ENCODE assay signal across 22 cellular contexts in genomic region chr10:72061930-72062329, GRCh38. TPM values are rescaled to one million over a fixed set of nuclear protein-coding genes. Genes with fewer than 3 reads are reported as not detected.
DNase-seq lines count a peak whose midpoint lies in the region; ATAC-seq and TF ChIP-seq lines count a peak whose summit lies in the region.
"Had no signal": no experiment of that assay in that cellular context is flagged by ENCODE, and none has a peak within 500 bp of the region (broad histone marks: within the 10 kb centered on the region; RNA-seq: fewer than 3 reads in every experiment).

No MANE protein-coding gene starts in this region.

- no peaks in the 10 kb centered on the region for H3K9me3 Mint-ChIP-seq in activated naive CD8-positive, alpha-beta T cell (ENCODE audit: low read depth)
- H3K9me3 Mint-ChIP-seq in activated naive CD8-positive, alpha-beta T cell treated with anti-CD3 and anti-CD28 coated beads, Interleukin-2, amount 50 U/mL, for 24 hours = no peaks in the 10 kb centered on the region
- no peaks in the 10 kb centered on the region for H3K9me3 Mint-ChIP-seq in activated CD8-positive, alpha-beta T cell treated with anti-CD3 and anti-CD28 coated beads, Interleukin-2, amount 10 ng/mL, durations not matched to agents 7 days and 5 days (ENCODE audit: insufficient read depth)
- H3K9me3 Mint-ChIP-seq in naive B cell = no peaks in the 10 kb centered on the region
- H3K9me3 Mint-ChIP-seq: activated CD4-positive, alpha-beta T cell treated with anti-CD3 and anti-CD28 coated beads, Interleukin-2, amount 10 ng/mL, durations not matched to agents 7 days and 5 days; H9; stimulated activated naive CD8-positive, alpha-beta T cell treated with anti-CD3 and anti-CD28 coated beads, Interleukin-15, amount 100 ng/mL, for 72 hours had no signal

- peaks cover 38% of the 10 kb centered on the region for H3K4me1 Mint-ChIP-seq in activated naive CD8-positive, alpha-beta T cell (ENCODE audit: low read depth)
- peaks cover 30% of the 10 kb centered on the region for H3K4me1 Mint-ChIP-seq in activated naive CD8-positive, alpha-beta T cell treated with anti-CD3 and anti-CD28 coated beads, Interleukin-2, amount 50 U/mL, for 24 hours
- no peaks in the 10 kb centered on the region for H3K4me1 Mint-ChIP-seq in activated CD8-positive, alpha-beta T cell treated with anti-CD3 and anti-CD28 coated beads, Interleukin-2, amount 10 ng/mL, durations not matched to agents 7 days and 5 days (ENCODE audit: low read depth)
- peaks cover 3 to 16% (median 14%) of the 10 kb centered on the region in 3 donors for H3K4me1 Mint-ChIP-seq in naive B cell

- ATAC-seq in activated naive CD8-positive, alpha-beta T cell treated with anti-CD3 and anti-CD28 coated beads, Interleukin-2, amount 50 U/mL, for 24 hours = no peak
- no peak for ATAC-seq in activated CD8-positive, alpha-beta T cell treated with anti-CD3 and anti-CD28 coated beads, Interleukin-2, amount 10 ng/mL, durations not matched to agents 7 days and 5 days
- ATAC-seq in naive B cell (ENCODE audit: low read depth in 2 of 2) = peak in 1 of 2 donors; percentile 20
- peak; percentile 6 for ATAC-seq in upper lobe of right lung
- no peak for ATAC-seq in GM19455 (IDR thresholded peaks at IDR 0.05; ENCODE audit: unreplicated experiment)

- DNase-seq in activated naive CD8-positive, alpha-beta T cell treated with anti-CD3 and anti-CD28 coated beads, Interleukin-2, amount 50 U/mL, for 24 hours = no peak
- no peak for DNase-seq in activated CD8-positive, alpha-beta T cell treated with anti-CD3 and anti-CD28 coated beads, Interleukin-2, amount 10 ng/mL, durations not matched to agents 7 days and 5 days
- no peak for DNase-seq in naive B cell
- DNase-seq in upper lobe of right lung = no peak
- no peak for DNase-seq in HT-29 (ENCODE audit: low spot score)
- no peak for DNase-seq in NCI-H774 (lab: John Stamatoyannopoulos, UW)
- DNase-seq: activated CD4-positive, alpha-beta T cell treated with anti-CD3 and anti-CD28 coated beads, Interleukin-2, amount 10 ng/mL, durations not matched to agents 7 days and 5 days; activated CD8-positive, alpha-beta memory T cell treated with anti-CD3 and anti-CD28 coated beads, Interleukin-2, amount 50 U/mL, for 4 hours; NCI-H1105 treated with DMSO at 0.1 percent for 48 hours; NCI-H2029 treated with DMSO at 0.1 percent for 48 hours; NCI-H2227 treated with DMSO at 0.1 percent for 48 hours; NCI-H526 treated with DMSO at 0.1 percent for 48 hours; SHP77; stimulated activated naive CD8-positive, alpha-beta T cell treated with anti-CD3 and anti-CD28 coated beads, Interleukin-15, amount 100 ng/mL, for 72 hours; T1000 had no signal

- intact Hi-C loops in upper lobe of right lung (cut with DNase I) = no loop called here

- no peak overlapping the region for H3K4me3 ChIP-seq in upper lobe of right lung
- H3K4me3 ChIP-seq: cardiac muscle cell, hepatocyte, K562, lung had no signal

- H3K36me3 Mint-ChIP-seq in activated naive CD8-positive, alpha-beta T cell = no peaks in the 10 kb centered on the region
- H3K36me3 Mint-ChIP-seq in activated naive CD8-positive, alpha-beta T cell treated with anti-CD3 and anti-CD28 coated beads, Interleukin-2, amount 50 U/mL, for 24 hours (ENCODE audit: low read depth) = peaks cover 21% of the 10 kb centered on the region
- H3K36me3 Mint-ChIP-seq in activated CD8-positive, alpha-beta T cell treated with anti-CD3 and anti-CD28 coated beads, Interleukin-2, amount 10 ng/mL, durations not matched to agents 7 days and 5 days (ENCODE audit: low read depth) = peaks cover 58% of the 10 kb centered on the region
- H3K36me3 Mint-ChIP-seq in naive B cell = no peaks in the 10 kb centered on the region

- no peaks in the 10 kb centered on the region for H3K4me1 ChIP-seq in upper lobe of right lung

- H3K27me3 ChIP-seq in upper lobe of right lung = no peaks in the 10 kb centered on the region
- H3K27me3 ChIP-seq: cardiac muscle cell, hepatocyte had no signal

- H3K27ac ChIP-seq in upper lobe of right lung = no peak overlapping the region
- H3K27ac ChIP-seq: cardiac muscle cell, hepatocyte had no signal

- H3K27me3 Mint-ChIP-seq in activated naive CD8-positive, alpha-beta T cell = no peaks in the 10 kb centered on the region
- no peaks in the 10 kb centered on the region for H3K27me3 Mint-ChIP-seq in activated naive CD8-positive, alpha-beta T cell treated with anti-CD3 and anti-CD28 coated beads, Interleukin-2, amount 50 U/mL, for 24 hours
- no peaks in the 10 kb centered on the region for H3K27me3 Mint-ChIP-seq in activated CD8-positive, alpha-beta T cell treated with anti-CD3 and anti-CD28 coated beads, Interleukin-2, amount 10 ng/mL, durations not matched to agents 7 days and 5 days (ENCODE audit: low read depth)
- no peaks in the 10 kb centered on the region for H3K27me3 Mint-ChIP-seq in naive B cell
- H3K27me3 Mint-ChIP-seq: activated CD4-positive, alpha-beta T cell treated with anti-CD3 and anti-CD28 coated beads, Interleukin-2, amount 10 ng/mL, durations not matched to agents 7 days and 5 days; stimulated activated naive CD8-positive, alpha-beta T cell treated with anti-CD3 and anti-CD28 coated beads, Interleukin-15, amount 100 ng/mL, for 72 hours had no signal

- H3K27ac Mint-ChIP-seq in activated naive CD8-positive, alpha-beta T cell = peak overlapping the region; percentile 84
- H3K27ac Mint-ChIP-seq in activated naive CD8-positive, alpha-beta T cell treated with anti-CD3 and anti-CD28 coated beads, Interleukin-2, amount 50 U/mL, for 24 hours = no peak overlapping the region
- H3K27ac Mint-ChIP-seq in activated CD8-positive, alpha-beta T cell treated with anti-CD3 and anti-CD28 coated beads, Interleukin-2, amount 10 ng/mL, durations not matched to agents 7 days and 5 days = peak overlapping the region; percentile 73
- peak overlapping the region in 4 of 6 donors; percentile 20 to 95 (median 85) for H3K27ac Mint-ChIP-seq in naive B cell
- H3K27ac Mint-ChIP-seq: activated CD4-positive, alpha-beta T cell treated with anti-CD3 and anti-CD28 coated beads, Interleukin-2, amount 10 ng/mL, durations not matched to agents 7 days and 5 days had no signal

- CTCF ChIA-PET in activated CD8-positive, alpha-beta T cell treated with anti-CD3 and anti-CD28 coated beads, Interleukin-2, amount 10 ng/mL, durations not matched to agents 7 days and 5 days (lab: Charles Lee) = interaction anchor here (5.4 kb wide), 1 partner anchor 13 kb away, joined by 50 read pairs; no protein-coding TSS in a partner anchor

- H3K4me3 Mint-ChIP-seq in activated naive CD8-positive, alpha-beta T cell = no peak overlapping the region
- H3K4me3 Mint-ChIP-seq in activated naive CD8-positive, alpha-beta T cell treated with anti-CD3 and anti-CD28 coated beads, Interleukin-2, amount 50 U/mL, for 24 hours = no peak overlapping the region
- no peak overlapping the region for H3K4me3 Mint-ChIP-seq in activated CD8-positive, alpha-beta T cell treated with anti-CD3 and anti-CD28 coated beads, Interleukin-2, amount 10 ng/mL, durations not matched to agents 7 days and 5 days
- peak overlapping the region in 1 of 8 donors; percentile 66 for H3K4me3 Mint-ChIP-seq in naive B cell
- H3K4me3 Mint-ChIP-seq: activated CD4-positive, alpha-beta T cell treated with anti-CD3 and anti-CD28 coated beads, Interleukin-2, amount 10 ng/mL, durations not matched to agents 7 days and 5 days; H9; stimulated activated naive CD8-positive, alpha-beta T cell treated with anti-CD3 and anti-CD28 coated beads, Interleukin-15, amount 100 ng/mL, for 72 hours had no signal

- POLR2A ChIA-PET in activated CD8-positive, alpha-beta T cell treated with anti-CD3 and anti-CD28 coated beads, Interleukin-2, amount 10 ng/mL, durations not matched to agents 7 days and 5 days (lab: Charles Lee) = interaction anchor here (0.6 kb wide), 1 partner anchor 12 kb away, joined by 4 read pairs; no protein-coding TSS in a partner anchor

- no peaks in the 10 kb centered on the region for H3K36me3 ChIP-seq in upper lobe of right lung
- H3K36me3 ChIP-seq: cardiac muscle cell had no signal

- no peaks in the 10 kb centered on the region for H3K9me3 ChIP-seq in upper lobe of right lung

- no peak for TF ChIP-seq CTCF in upper lobe of right lung (IDR thresholded peaks at IDR 0.05)

RNA-seq across cellular contexts. Expression of gene SPOCK2, which starts 26.4 kb away (rescaled TPM):
- 100 to 1,000 TPM; 261 to 268 TPM for total RNA-seq in activated CD8-positive, alpha-beta T cell treated with anti-CD3 and anti-CD28 coated beads, Interleukin-2, amount 10 ng/mL, durations not matched to agents 7 days and 5 days
- 10 to 100 TPM; 27.8 to 59.5 (median 46.3) TPM for polyA plus RNA-seq in naive B cell (ENCODE audit: low read depth in 6 of 6)
- 187 TPM for total RNA-seq in upper lobe of right lung
- total RNA-seq in HT-29 (2014; rRNA removed; shearing (Covaris generic)) = 0.08 and 0.34 TPM in 2 replicates

Comparison
In these comparisons a context has a peak if more than half of its experiments do, and no peak if none do; other contexts are left out.
1. RNA of gene SPOCK2, which starts 26.4 kb away (total RNA-seq): 261 to 268 TPM in activated CD8-positive, alpha-beta T cell treated with anti-CD3 and anti-CD28 coated beads, Interleukin-2, amount 10 ng/mL, durations not matched to agents 7 days and 5 days and 187 TPM in upper lobe of right lung (single experiment); 0.08 to 0.34 TPM in HT-29; every median in the first group is over 100 times any median in the second.